11 cellular contexts compared by ENCODE assay signal in the genomic region with DNA sequence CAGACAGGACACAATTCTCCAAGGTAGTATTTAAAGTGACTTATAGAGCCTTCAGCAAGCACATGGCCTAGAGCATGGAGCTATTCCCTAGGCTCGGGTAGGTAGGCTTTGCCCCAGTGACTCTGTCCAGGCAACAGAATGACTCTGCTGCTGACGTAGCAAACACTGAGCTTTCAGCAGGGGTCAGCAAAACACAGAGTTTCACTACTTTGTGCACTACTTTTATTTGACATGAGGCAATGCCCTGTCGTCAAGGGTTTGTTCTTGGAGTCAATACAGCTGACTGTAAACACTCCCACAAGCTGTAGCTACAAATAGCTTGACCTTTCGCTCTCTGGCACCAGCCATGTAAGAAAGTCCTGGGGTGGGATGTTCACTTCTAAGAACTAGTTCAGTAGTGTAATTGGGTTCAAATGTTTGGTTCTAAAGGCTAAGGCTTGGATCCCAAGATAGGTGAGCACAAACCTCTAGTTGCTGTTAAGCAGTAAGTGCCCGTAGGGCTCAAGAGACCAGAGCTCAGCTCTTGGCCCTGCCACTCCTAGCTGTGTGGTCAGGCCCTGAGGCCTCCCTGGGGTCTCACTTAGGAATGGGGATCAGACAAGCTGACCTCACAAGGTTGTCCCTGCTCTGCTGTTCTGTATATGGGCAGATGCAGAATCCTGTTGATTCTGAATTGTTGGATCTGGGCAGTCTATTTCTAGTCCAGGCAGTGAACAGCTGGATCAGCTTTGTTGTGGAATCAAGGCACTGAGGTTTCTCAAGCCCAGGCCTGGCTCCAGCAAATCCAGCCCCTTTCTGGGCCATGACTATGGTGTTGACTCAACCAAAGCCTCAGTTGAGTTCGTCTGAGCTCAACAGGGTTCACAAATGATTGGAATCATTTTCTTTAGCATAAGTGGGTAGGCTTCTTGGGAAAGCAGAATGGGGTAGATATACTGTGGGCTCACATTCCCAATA. TPM values are rescaled to one million over a fixed set of nuclear protein-coding genes. Genes with fewer than 3 reads are reported as not detected.
A peak's percentile ranks its signal among the peaks of the same experiment; 100 is the strongest.
DNase-seq lines count a peak whose midpoint lies in the region; ATAC-seq and TF ChIP-seq lines count a peak whose summit lies in the region.
"Had no signal": no experiment of that assay in that cellular context is flagged by ENCODE, and none has a peak within 500 bp of the region (broad histone marks: within the 10 kb centered on the region; RNA-seq: fewer than 3 reads in every experiment).

No MANE protein-coding gene starts in this region.

- CTCF ChIA-PET in T-cell (lab: Charles Lee) = no interaction called here

- DNase-seq in AG09319 (ENCODE audit: extremely low read depth, low read depth) (peak; percentile 44), T-cell (peak in 1 of 34 experiments; percentile 11), globus pallidus (ENCODE audit: low spot score) (peak; percentile 56), osteoblast (ENCODE audit: insufficient read length, low spot score, missing footprints) (no peak), NCI-H774 (lab: John Stamatoyannopoulos, UW) (no peak), NCI-H1436 (lab: John Stamatoyannopoulos, UW) (no peak)
- DNase-seq: NCI-H1048 had no signal

- peaks cover 45% of the 10 kb centered on the region for H3K36me3 ChIP-seq in osteoblast (ENCODE audit: insufficient read depth, low read length)

- H3K4me3 Mint-ChIP-seq in T-cell = no peak overlapping the region

- no peaks in the 10 kb centered on the region for H3K79me2 ChIP-seq in osteoblast (ENCODE audit: insufficient read depth, low read length)

- peaks cover 8% of the 10 kb centered on the region for H4K20me1 ChIP-seq in osteoblast (ENCODE audit: insufficient read depth, low read length)

- H3K36me3 Mint-ChIP-seq in T-cell = peaks cover 6% of the 10 kb centered on the region

- no peak overlapping the region for H3K4me3 ChIP-seq in osteoblast (ENCODE audit: insufficient read depth, low read length)
- H3K4me3 ChIP-seq: BLaER1 treated with 17β-estradiol and CSF1 and Interleukin-3, amounts not matched to agents 10 nM and 100 nM had no signal

- H3K4me1 Mint-ChIP-seq in T-cell = peaks cover 34 to 42% (median 36%) of the 10 kb centered on the region in 3 donors

- no peaks in the 10 kb centered on the region for H3K27me3 Mint-ChIP-seq in T-cell

- H3K4me2 ChIP-seq in osteoblast (ENCODE audit: insufficient read depth, low read length) = no peak overlapping the region

- no peaks in the 10 kb centered on the region for H3K9me3 ChIP-seq in osteoblast (ENCODE audit: low read depth, low read length)
- H3K9me3 ChIP-seq: BLaER1 treated with 17β-estradiol and CSF1 and Interleukin-3, amounts not matched to agents 10 nM and 100 nM had no signal

- no peaks in the 10 kb centered on the region for H3K9me3 Mint-ChIP-seq in T-cell

- POLR2A ChIA-PET in T-cell (lab: Charles Lee) = interaction anchor here in 1 of 2 donors (1.3 kb wide), 1 partner anchor 24 kb away, joined by 3 read pairs; no protein-coding TSS in a partner anchor

- H3K27ac Mint-ChIP-seq in T-cell = peak overlapping the region; percentile 66 to 77

- no peak for ATAC-seq in T-cell (replicated peaks in 1 of 4)
- ATAC-seq in HG03442 (IDR thresholded peaks at IDR 0.05; ENCODE audit: unreplicated experiment) = no peak
- no peak for ATAC-seq in HG02970 (IDR thresholded peaks at IDR 0.05; ENCODE audit: low FRiP score, unreplicated experiment)

- H3K27me3 ChIP-seq in osteoblast (ENCODE audit: insufficient read depth, low read length) = no peaks in the 10 kb centered on the region
- H3K27me3 ChIP-seq: BLaER1 treated with 17β-estradiol and CSF1 and Interleukin-3, amounts not matched to agents 10 nM and 100 nM had no signal

- TF ChIP-seq CTCF in AG09319 (IDR thresholded peaks at IDR 0.05; ENCODE audit: low read depth, low read length) = no peak; the same call in none of the 2 replicates
- peak; percentile 30 for TF ChIP-seq CTCF in osteoblast (IDR thresholded peaks at IDR 0.05; ENCODE audit: extremely low read depth, low read depth, low read length)

- no peak overlapping the region for H2AFZ ChIP-seq in osteoblast (ENCODE audit: low read length)

- H3K4me1 ChIP-seq in osteoblast (ENCODE audit: insufficient read depth, low read length) = peaks cover 31% of the 10 kb centered on the region

- peak overlapping the region; percentile 62 for H3K27ac ChIP-seq in osteoblast (ENCODE audit: low read depth, low read length)
- H3K27ac ChIP-seq: VCaP had no signal

RNA-seq across cellular contexts. Expression of gene NODAL, which starts 10.7 kb away (rescaled TPM):
- total RNA-seq in T-cell (not detected), osteoblast (not detected in 2 replicates)

RNA-seq across cellular contexts. Expression of gene EIF4EBP2, which starts 26.8 kb away (rescaled TPM):
- total RNA-seq in T-cell (10 to 100 TPM; 39.9 to 47.7 (median 42.6) TPM), osteoblast (46.0 and 51.0 TPM in 2 replicates)

RNA-seq across cellular contexts. Expression of gene PALD1, which starts 47.8 kb away (rescaled TPM):
- total RNA-seq in T-cell = under 1 TPM; 0.10 to 0.38 (median 0.13) TPM
- total RNA-seq in osteoblast = under 0.01 and 0.29 TPM in 2 replicates

RNA-seq across cellular contexts. Expression of gene LRRC20, which starts 48.3 kb away (rescaled TPM):
- 1 to 10 TPM; 2.5 to 3.9 (median 3.7) TPM for total RNA-seq in T-cell
- 8.3 and 9.1 TPM in 2 replicates for total RNA-seq in osteoblast

Comparison
In these comparisons a context has a peak if more than half of its experiments do, and no peak if none do; other contexts are left out.
1. DNase-seq: peak in AG09319 (single experiment) and globus pallidus (single experiment); none in osteoblast (single experiment), NCI-H774 (single experiment) and NCI-H1436 (single experiment).